ENCODE assay signal across 1 cellular context in the genomic region with DNA sequence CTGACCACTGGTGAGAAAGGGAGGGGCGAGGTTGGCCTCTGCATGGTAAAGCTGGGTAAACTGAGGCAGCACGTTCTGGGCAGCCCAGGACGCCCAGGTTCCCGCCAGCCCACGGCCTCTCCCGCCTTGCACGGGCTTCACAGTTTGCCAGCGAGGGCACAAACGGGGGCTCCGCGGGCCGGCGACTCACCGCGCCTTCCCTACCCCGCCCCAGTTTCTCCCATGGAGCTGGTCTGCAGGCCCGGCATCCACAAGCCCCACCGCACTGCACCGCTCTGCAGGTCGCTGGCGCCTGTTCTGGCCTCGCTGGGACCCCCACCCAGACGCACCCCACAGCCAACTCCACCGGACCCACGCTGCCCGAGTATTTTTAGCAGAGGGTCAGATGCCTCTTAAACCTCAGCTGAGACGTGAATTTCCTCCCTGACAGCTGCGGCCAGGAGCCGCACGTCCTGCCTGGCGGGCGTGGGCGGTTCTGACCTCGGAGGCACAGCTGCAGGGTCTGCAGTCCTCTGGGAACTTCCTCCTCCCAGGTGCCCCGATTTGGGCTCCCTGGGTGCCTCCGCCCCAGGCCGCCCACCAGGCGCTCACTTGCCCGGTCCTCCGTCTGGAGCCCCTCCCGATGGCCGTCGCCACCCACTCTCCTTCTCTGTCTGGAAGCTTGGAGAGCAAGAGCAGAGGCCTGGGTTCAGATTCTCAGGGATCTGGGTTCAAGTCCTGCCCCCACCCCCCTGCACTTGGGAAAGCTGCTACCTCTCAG.
TF ChIP-seq lines count a peak whose summit lies in the region.

No MANE protein-coding gene starts in this region.

TF ChIP-seq in H1, 55 proteins besides CTCF, POLR2A, EP300 and RAD21:
- no peak for TF ChIP-seq SUZ12 (IDR thresholded peaks at IDR 0.05; ENCODE audit: low read length)
- TF ChIP-seq ASH2L (IDR thresholded peaks at IDR 0.05; ENCODE audit: low read length) = no peak
- no peak for TF ChIP-seq RXRA (IDR thresholded peaks at IDR 0.05; ENCODE audit: insufficient read depth, low read depth, low read length)
- no peak for TF ChIP-seq SRF (IDR thresholded peaks at IDR 0.05; ENCODE audit: low read depth, low read length)
- TF ChIP-seq SIX5 (IDR thresholded peaks at IDR 0.05; ENCODE audit: low read depth, low read length) = no peak
- no peak for TF ChIP-seq SP4 (IDR thresholded peaks at IDR 0.05; ENCODE audit: low read length)
- no peak for TF ChIP-seq KDM1A (IDR thresholded peaks at IDR 0.05; ENCODE audit: borderline replicate concordance, low read length)
- no peak for TF ChIP-seq RBBP5 (IDR thresholded peaks at IDR 0.05; ENCODE audit: borderline replicate concordance, low read depth, low read length)
- TF ChIP-seq BRCA1 (IDR thresholded peaks at IDR 0.05; ENCODE audit: low read depth, low read length) = no peak
- TF ChIP-seq, protein P1, sequence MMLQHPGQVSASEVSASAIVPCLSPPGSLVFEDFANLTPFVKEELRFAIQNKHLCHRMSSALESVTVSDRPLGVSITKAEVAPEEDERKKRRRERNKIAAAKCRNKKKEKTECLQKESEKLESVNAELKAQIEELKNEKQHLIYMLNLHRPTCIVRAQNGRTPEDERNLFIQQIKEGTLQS (IDR thresholded peaks at IDR 0.05; ENCODE audit: insufficient read depth, low read depth, low read length) = no peak
- TF ChIP-seq CHD1 (IDR thresholded peaks at IDR 0.05; ENCODE audit: low read depth, low read length) = no peak
- no peak for TF ChIP-seq RNF2 (IDR thresholded peaks at IDR 0.05; ENCODE audit: borderline replicate concordance, low read depth, low read length, missing control alignments, poor library complexity, severe bottlenecking)
- TF ChIP-seq SP2 (IDR thresholded peaks at IDR 0.05; ENCODE audit: low read length) = no peak
- TF ChIP-seq JUND (IDR thresholded peaks at IDR 0.05; ENCODE audit: low read length) = no peak
- TF ChIP-seq KDM5A (IDR thresholded peaks at IDR 0.05; ENCODE audit: low read length) = no peak
- no peak for TF ChIP-seq TCF12 (IDR thresholded peaks at IDR 0.05; ENCODE audit: low read depth, low read length)
